29 cellular contexts compared by ENCODE assay signal in the genomic region with DNA sequence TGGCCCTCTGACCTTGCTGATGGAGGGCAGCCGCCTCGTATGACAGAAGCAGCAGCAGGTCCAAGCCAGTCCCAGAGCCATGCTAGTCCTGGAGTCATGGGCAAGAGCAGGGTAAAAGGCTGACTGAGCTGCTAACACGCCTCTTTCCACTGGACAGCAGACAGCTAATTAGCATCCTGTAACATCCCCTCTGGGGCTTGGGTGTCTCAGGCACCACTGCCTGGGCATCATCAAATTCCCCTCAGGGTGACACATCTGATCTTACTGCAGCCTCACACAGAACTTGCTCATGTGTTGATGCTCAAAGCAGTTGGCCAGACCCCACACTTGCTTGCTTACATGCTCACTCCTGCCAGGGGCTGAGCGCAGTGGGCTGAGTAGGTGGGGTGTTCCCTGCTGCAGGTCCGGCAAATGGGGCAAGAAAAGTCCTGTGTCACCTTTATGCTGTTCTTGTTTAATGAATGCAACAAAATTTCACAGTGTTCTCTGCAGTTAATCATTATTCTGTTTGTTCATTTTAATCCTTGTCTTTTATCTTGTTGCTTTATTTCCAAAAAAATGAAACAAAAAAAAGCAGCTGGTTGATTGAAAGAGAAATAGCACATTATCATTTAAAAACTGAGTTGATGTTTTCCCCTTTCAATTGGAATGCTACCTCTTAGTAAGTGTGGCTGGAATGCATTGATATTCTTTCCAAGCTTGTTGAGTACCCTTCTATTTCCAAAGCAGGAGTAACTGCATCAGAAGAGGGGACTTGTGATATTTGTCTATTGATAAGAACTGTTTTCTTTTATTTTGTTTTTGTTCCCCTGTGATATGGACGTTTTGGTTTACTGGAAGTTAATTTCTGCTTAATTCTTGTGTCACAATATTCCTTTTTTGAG.
DNase-seq lines count a peak whose midpoint lies in the region; ATAC-seq and TF ChIP-seq lines count a peak whose summit lies in the region.
"Had no signal": no experiment of that assay in that cellular context is flagged by ENCODE, and none has a peak within 500 bp of the region (broad histone marks: within the 10 kb centered on the region; RNA-seq: fewer than 3 reads in every experiment).

No MANE protein-coding gene starts in this region.

- H4K5ac ChIP-seq in mesendoderm (ENCODE audit: low read length): no peak overlapping the region

- H3K9ac ChIP-seq in HUES48 (ENCODE audit: low read depth, low read length): no peak overlapping the region
- H3K9ac ChIP-seq in mesendoderm (ENCODE audit: low read length): no peak overlapping the region
- H3K9ac ChIP-seq: neural progenitor cell, parathyroid adenoma had no signal

- H3K27me3 ChIP-seq in HUES48 (ENCODE audit: control insufficient read depth, insufficient read depth, low read length) (no peaks in the 10 kb centered on the region), mesendoderm (ENCODE audit: insufficient read depth, low read length, poor library complexity) (no peaks in the 10 kb centered on the region), vagina (no peaks in the 10 kb centered on the region)
- H3K27me3 ChIP-seq: hepatocyte, neural progenitor cell, right atrium auricular region had no signal

- H3K9me3 ChIP-seq in HUES48 (ENCODE audit: control insufficient read depth, insufficient read depth, low read length) (peaks cover 15% of the 10 kb centered on the region), vagina (no peaks in the 10 kb centered on the region)
- H3K9me3 ChIP-seq: right atrium auricular region, thoracic aorta had no signal

- no peak for ATAC-seq in HG03571 (IDR thresholded peaks at IDR 0.05; ENCODE audit: unreplicated experiment)
- ATAC-seq: activated CD4-positive, alpha-beta T cell treated with anti-CD3 and anti-CD28 coated beads for 36 hours; GM12878; left colon; Panc1; stimulated activated naive CD8-positive, alpha-beta T cell treated with anti-CD3 and anti-CD28 coated beads, Interleukin-15, amount 100 ng/mL, for 72 hours had no signal

- no peak overlapping the region for H2AK5ac ChIP-seq in mesendoderm (ENCODE audit: low read length)

- H2BK5ac ChIP-seq in mesendoderm (ENCODE audit: low read length): no peak overlapping the region

- 0 out of 2 replicates have a peak overlapping the region, but pooled peaks have one; percentile 12 for H3K27ac ChIP-seq in 22Rv1
- H3K27ac ChIP-seq in HUES48 (ENCODE audit: low read depth, low read length): peak overlapping the region; percentile 53
- H3K27ac ChIP-seq in mesendoderm (ENCODE audit: low read depth, low read length): no peak overlapping the region
- no peak overlapping the region for H3K27ac ChIP-seq in vagina
- H3K27ac ChIP-seq: hepatocyte, HL-60, neural progenitor cell, parathyroid adenoma, right atrium auricular region, thoracic aorta had no signal

- H3K4ac ChIP-seq in mesendoderm (ENCODE audit: low read depth, low read length): no peak overlapping the region

- no peak overlapping the region for H3K18ac ChIP-seq in mesendoderm (ENCODE audit: low read length)

- no peak overlapping the region for H3K4me3 ChIP-seq in HUES48 (ENCODE audit: low read depth, low read length)
- no peak overlapping the region for H3K4me3 ChIP-seq in mesendoderm (ENCODE audit: low read length)
- no peak overlapping the region for H3K4me3 ChIP-seq in vagina
- H3K4me3 ChIP-seq: GM12878, hepatocyte, neural progenitor cell, right atrium auricular region, thoracic aorta had no signal

- TF ChIP-seq POLR2A in vagina (IDR thresholded peaks at IDR 0.05): no peak

- no peaks in the 10 kb centered on the region for H3K79me2 ChIP-seq in mesendoderm (ENCODE audit: control insufficient read depth, insufficient read depth, low read length)
- H3K79me2 ChIP-seq: hepatocyte, parathyroid adenoma had no signal

- no CpG with 5 or more reads among the region's 6 CpGs for WGBS in mesendoderm (ENCODE audit: extremely low coverage, insufficient coverage, low lambda C conversion rate)

- intact Hi-C loops in vagina (cut with DNase I): no loop called here

- H3K36me3 ChIP-seq in HUES48 (ENCODE audit: control insufficient read depth, insufficient read depth, low read length) (no peaks in the 10 kb centered on the region), mesendoderm (ENCODE audit: control insufficient read depth, insufficient read depth, low read length) (no peaks in the 10 kb centered on the region), vagina (no peaks in the 10 kb centered on the region)
- H3K36me3 ChIP-seq: neural progenitor cell, right atrium auricular region, thoracic aorta had no signal

- H3K4me2 ChIP-seq in mesendoderm (ENCODE audit: low read length): no peak overlapping the region
- H3K4me2 ChIP-seq: neural progenitor cell had no signal

- H3K4me1 ChIP-seq in HUES48 (ENCODE audit: control insufficient read depth, insufficient read depth, low read length) (peaks cover 9% of the 10 kb centered on the region), mesendoderm (ENCODE audit: control insufficient read depth, low read depth, low read length) (no peaks in the 10 kb centered on the region), vagina (no peaks in the 10 kb centered on the region)
- H3K4me1 ChIP-seq: neural progenitor cell, parathyroid adenoma, right atrium auricular region had no signal

- H4K8ac ChIP-seq in mesendoderm (ENCODE audit: low read depth, low read length): no peak overlapping the region

- DNase-seq in amniotic epithelial cell (ENCODE audit: low read depth): peak; percentile 1
- peak; percentile 5 for DNase-seq in mesendoderm
- no peak for DNase-seq in vagina (ENCODE audit: extremely low spot score in 2 of 2)
- DNase-seq in DMS153 treated with DMSO at 0.1 percent for 48 hours (lab: John Stamatoyannopoulos, UW; ENCODE audit: unreplicated experiment): no peak
- DNase-seq in NK-92 (lab: John Stamatoyannopoulos, UW; ENCODE audit: unreplicated experiment): no peak
- DNase-seq: activated CD4-positive, alpha-beta T cell treated with anti-CD3 and anti-CD28 coated beads for 36 hours; activated T-cell treated with anti-CD3 and anti-CD28 coated beads for 4 hours; CD4-positive, CD25-positive, alpha-beta regulatory T cell; HCEC 1CT; Kasumi-1; left colon; mesenchymal stem cell; NCI-H1417 treated with DMSO at 0.1 percent for 48 hours; NCI-H2029 treated with DMSO at 0.1 percent for 48 hours; NCI-H524 treated with DMSO at 0.1 percent for 48 hours; SHP77 treated with DMSO at 0.1 percent for 48 hours; small intestine; stimulated activated naive CD8-positive, alpha-beta T cell treated with anti-CD3 and anti-CD28 coated beads, Interleukin-15, amount 100 ng/mL, for 72 hours had no signal

- H3K56ac ChIP-seq in mesendoderm (ENCODE audit: low read length): no peak overlapping the region

- H3K23ac ChIP-seq in mesendoderm (ENCODE audit: low read length): no peak overlapping the region

- no peaks in the 10 kb centered on the region for H3K79me1 ChIP-seq in mesendoderm (ENCODE audit: low read length)

- TF ChIP-seq CTCF in 22Rv1 (IDR thresholded peaks at IDR 0.05) (no peak), vagina (IDR thresholded peaks at IDR 0.05) (no peak)

- H2BK15ac ChIP-seq in mesendoderm (replicated peaks; ENCODE audit: low read depth): no peak overlapping the region

- no peak overlapping the region for H2BK120ac ChIP-seq in mesendoderm (ENCODE audit: low read depth, low read length)

Comparison
In these comparisons a context has a peak if more than half of its experiments do, and no peak if none do; other contexts are left out.
1. H3K27ac ChIP-seq: peak in 22Rv1 (single experiment) and HUES48 (single experiment); none in mesendoderm (single experiment) and vagina (single experiment).
2. DNase-seq: peak in amniotic epithelial cell (single experiment) and mesendoderm (single experiment); none in vagina (0 of 2), DMS153 treated with DMSO at 0.1 percent for 48 hours (single experiment) and NK-92 (single experiment).